Comparison of ENCODE assay signal across 8 cellular contexts in the genomic region with DNA sequence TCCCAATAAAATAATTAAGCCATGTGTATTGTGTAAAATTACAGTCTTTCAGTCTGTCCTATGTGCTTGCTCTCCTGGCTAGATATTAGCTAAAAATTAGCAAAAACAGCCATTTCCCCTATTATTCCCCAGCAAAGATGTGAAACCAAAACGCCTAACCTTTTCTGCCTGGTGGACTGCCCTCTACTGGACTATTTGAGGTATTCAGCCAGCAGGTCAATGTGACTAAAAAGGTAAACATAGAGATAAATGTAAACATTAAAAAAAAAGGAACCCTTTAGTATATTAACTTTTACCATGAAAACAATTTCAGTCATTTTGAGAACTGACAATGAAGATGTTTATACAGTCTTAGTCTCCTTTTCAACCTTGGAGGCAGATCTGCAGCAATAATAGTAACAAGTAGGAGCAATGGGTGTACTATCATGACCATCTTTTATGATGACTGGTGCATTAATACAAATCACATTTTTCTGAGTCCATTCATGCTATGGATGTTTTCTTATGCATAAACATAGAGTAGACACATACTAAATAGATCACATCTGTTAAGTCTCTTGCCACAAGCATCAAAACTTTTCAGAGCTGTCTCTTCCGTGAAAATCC. TPM values are rescaled to one million over a fixed set of nuclear protein-coding genes. Genes with fewer than 3 reads are reported as not detected.
DNase-seq lines count a peak whose midpoint lies in the region; ATAC-seq and TF ChIP-seq lines count a peak whose summit lies in the region.

No MANE protein-coding gene starts in this region.

- no peak overlapping the region for H3K4me3 ChIP-seq in brain microvascular endothelial cell (ENCODE audit: low read depth, low read length)

- H3K36me3 ChIP-seq in brain microvascular endothelial cell (replicated peaks), result peaks cover 41% of the 10 kb centered on the region

- DNase-seq in ACHN, result peak; percentile 49
- DNase-seq in EH (ENCODE audit: low read depth), result peak; percentile 56
- DNase-seq in H4 (ENCODE audit: low spot score), result peak; percentile 52
- DNase-seq in NAMALWA (ENCODE audit: low spot score), result peak; percentile 75
- no peak for DNase-seq in brain microvascular endothelial cell
- peak; percentile 70 for DNase-seq in left kidney (ENCODE audit: low read depth, low spot score)
- no peak for DNase-seq in activated CD4-positive, CD25-positive, alpha-beta regulatory T cell (lab: John Stamatoyannopoulos, UW)

- in situ Hi-C loops in ACHN (cut with HindIII; ENCODE audit: low pct_ligation_motif_present, low pct_unique_long_range_greater_than_20kb, low sequenced_read_pairs) (no loop called here), brain microvascular endothelial cell (cut with HindIII; ENCODE audit: low pct_ligation_motif_present, low sequenced_read_pairs) (no loop called here)

- ATAC-seq in HG02970 (IDR thresholded peaks at IDR 0.05; ENCODE audit: low FRiP score, unreplicated experiment), result no peak

- H3K27ac ChIP-seq in brain microvascular endothelial cell, result no peak overlapping the region

- peak; percentile 86 for TF ChIP-seq CTCF in brain microvascular endothelial cell (IDR thresholded peaks at IDR 0.05; ENCODE audit: low read depth, low read length, missing control alignments)

- H3K27me3 ChIP-seq in brain microvascular endothelial cell (replicated peaks), result no peaks in the 10 kb centered on the region

RNA-seq across cellular contexts. Expression of a gene that starts 10.1 kb away (rescaled TPM):
- total RNA-seq in H4 (2014; rRNA removed; shearing (Covaris generic)), result 63.5 and 76.1 TPM in 2 replicates

RNA-seq across cellular contexts. Expression of a gene that starts 10.5 kb away (rescaled TPM):
- 136 and 195 TPM in 2 replicates for total RNA-seq in H4 (2014; rRNA removed; shearing (Covaris generic))

RNA-seq across cellular contexts. Expression of a gene that starts 14.8 kb away (rescaled TPM):
- total RNA-seq in H4 (2014; rRNA removed; shearing (Covaris generic)), result 0.74 and 1.3 TPM in 2 replicates

Comparison
In these comparisons a context has a peak if more than half of its experiments do, and no peak if none do; other contexts are left out.
1. DNase-seq: peak in ACHN (single experiment), EH (single experiment), H4 (single experiment), NAMALWA (single experiment) and left kidney (single experiment); none in brain microvascular endothelial cell (single experiment) and activated CD4-positive, CD25-positive, alpha-beta regulatory T cell (0 of 4).